In genomic region chr19:41144403-41144802, GRCh38 we compare ENCODE assay signal across 8 cellular contexts. TPM values are rescaled to one million over a fixed set of nuclear protein-coding genes. Genes with fewer than 3 reads are reported as not detected.
DNase-seq lines count a peak whose midpoint lies in the region; FAIRE-seq lines count a peak whose summit lies in the region.

No MANE protein-coding gene starts in this region.

- peak; percentile 88 for DNase-seq in DMS53 (lab: John Stamatoyannopoulos, UW)
- DNase-seq in LoVo (ENCODE audit: low spot score): peak; percentile 85
- peak; percentile 59 for DNase-seq in SK-N-MC (ENCODE audit: low read depth, low spot score)
- peak; percentile 87 for DNase-seq in activated naive CD4-positive, alpha-beta T cell treated with Interleukin-2 at 50 U/mL for 16 hours
- DNase-seq in head of caudate nucleus: peak; percentile 54 to 90 (median 77)
- DNase-seq in posterior vena cava (ENCODE audit: low spot score): peak; percentile 89
- DNase-seq in urothelium cell line (ENCODE audit: low spot score): peak; percentile 74
- DNase-seq in 8988T: no peak

- no peaks in the 10 kb centered on the region for H3K36me3 ChIP-seq in SK-N-MC (ENCODE audit: insufficient read depth, low read length)

- H3K4me3 ChIP-seq in SK-N-MC: no peak overlapping the region

- intact Hi-C loops in head of caudate nucleus (cut with DNase I) (loop anchor here (5.0 kb wide), 1 partner anchor 482 kb away; no protein-coding TSS in a partner anchor), posterior vena cava (cut with DNase I) (loop anchor here in 1 of 2 donors (5.0 kb wide), 1 partner anchor 172 kb away; no protein-coding TSS in a partner anchor)

- H3K27ac ChIP-seq in SK-N-MC: no peak overlapping the region

- no peaks in the 10 kb centered on the region for H3K9me3 ChIP-seq in SK-N-MC (ENCODE audit: low read depth, low read length)

- no peak overlapping the region for H3K9ac ChIP-seq in SK-N-MC (ENCODE audit: insufficient read length)

- no peak for FAIRE-seq in urothelium cell line (lab: Jason Lieb, UNC)

RNA-seq across cellular contexts. Expression of gene CYP2F1, which starts 30.2 kb away (rescaled TPM):
- not detected for total RNA-seq in posterior vena cava

RNA-seq across cellular contexts. Expression of gene CYP2S1, which starts 48.6 kb away (rescaled TPM):
- 1 to 10 TPM; 1.2 to 1.4 TPM for total RNA-seq in posterior vena cava

RNA-seq across cellular contexts. Expression of gene CYP2A13, which starts 56.2 kb away (rescaled TPM):
- total RNA-seq in posterior vena cava: not detected
